8 cellular contexts compared by ENCODE assay signal in the genomic region with DNA sequence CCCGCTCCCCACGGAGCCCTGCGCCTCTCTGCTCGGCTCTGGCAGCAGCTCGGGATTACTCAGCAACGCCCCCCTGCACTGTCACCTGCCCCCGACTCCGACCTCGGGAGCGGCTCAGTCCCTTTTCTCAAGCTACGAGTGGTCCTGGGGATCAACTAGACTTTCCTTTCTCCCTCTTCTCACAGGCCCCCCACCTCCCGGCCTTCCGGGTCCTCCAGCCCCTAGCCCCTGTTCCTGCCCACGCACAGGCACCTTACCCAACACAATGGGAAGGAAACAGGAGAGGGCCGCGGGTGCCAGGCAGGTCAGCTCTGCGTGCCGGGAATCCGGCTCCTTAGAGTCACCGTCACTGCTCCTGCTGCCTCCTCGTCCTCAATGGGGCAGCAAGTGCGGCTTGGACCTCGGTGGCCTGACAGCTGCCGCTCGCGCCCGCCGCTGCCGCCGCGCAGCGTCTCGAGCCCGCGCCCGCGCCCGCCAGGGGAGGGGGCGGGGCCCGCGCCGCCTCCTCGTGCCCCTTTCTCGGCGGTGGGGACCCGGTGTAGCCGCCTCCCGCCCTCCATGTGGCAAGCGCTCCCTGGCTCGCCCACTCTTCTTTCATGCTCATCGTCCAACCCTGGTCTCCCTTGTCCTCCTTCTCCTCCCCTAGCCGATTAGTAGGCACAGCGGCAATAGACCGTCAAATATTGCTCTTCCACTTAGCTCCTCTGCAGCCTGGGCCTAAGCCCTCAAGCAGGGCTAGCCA. TPM values are rescaled to one million over a fixed set of nuclear protein-coding genes. Genes with fewer than 3 reads are reported as not detected.
A peak's percentile ranks its signal among the peaks of the same experiment; 100 is the strongest.
DNase-seq lines count a peak whose midpoint lies in the region; ATAC-seq and TF ChIP-seq lines count a peak whose summit lies in the region.

A gene with protein sequence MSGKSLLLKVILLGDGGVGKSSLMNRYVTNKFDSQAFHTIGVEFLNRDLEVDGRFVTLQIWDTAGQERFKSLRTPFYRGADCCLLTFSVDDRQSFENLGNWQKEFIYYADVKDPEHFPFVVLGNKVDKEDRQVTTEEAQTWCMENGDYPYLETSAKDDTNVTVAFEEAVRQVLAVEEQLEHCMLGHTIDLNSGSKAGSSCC (minus strand): TSS at position 455 of the 742 bp plus-strand sequence. CDS start 6,473 bp downstream, outside the sequence.

- peak within 1 kb of the TSS; percentile 64 for H3K27ac Mint-ChIP-seq in stimulated activated memory B cell treated with anti-CD40 and anti-IgM and Interleukin-4, amounts not matched to agents 10 μg/mL and 1 μg/mL and 100 μg/mL, for 72 hours

- no peaks in the 10 kb centered on the region for H3K36me3 ChIP-seq in mucosa of descending colon (ENCODE audit: low read depth)

- no peaks in the 10 kb centered on the region for H3K4me1 ChIP-seq in mucosa of descending colon (ENCODE audit: low read depth)

- TF ChIP-seq CTCF in epithelial cell of esophagus (IDR thresholded peaks at IDR 0.05; ENCODE audit: insufficient read depth, low read depth, low read length, missing control alignments) (no peak), mucosa of descending colon (IDR thresholded peaks at IDR 0.05) (no peak)

- H3K9me3 ChIP-seq in mucosa of descending colon = no peaks in the 10 kb centered on the region

- no peaks in the 10 kb centered on the region for H3K27me3 Mint-ChIP-seq in stimulated activated memory B cell treated with anti-CD40 and anti-IgM and Interleukin-4, amounts not matched to agents 10 μg/mL and 1 μg/mL and 100 μg/mL, for 72 hours

- peak; percentile 19 to 45 for DNase-seq in NCI-H187 (lab: John Stamatoyannopoulos, UW)
- DNase-seq in NCI-H187 treated with DMSO at 0.1 percent for 48 hours (lab: John Stamatoyannopoulos, UW) = no peak
- DNase-seq in NCI-H2171 (lab: John Stamatoyannopoulos, UW) = peak; percentile 19
- peak; percentile 47 for DNase-seq in activated T-cell treated with anti-CD3 and anti-CD28 coated beads for 24 hours (ENCODE audit: low read depth)
- DNase-seq in epithelial cell of esophagus (ENCODE audit: low read depth) = no peak
- peak; percentile 10 to 72 (median 69) for DNase-seq in mucosa of descending colon

- H3K36me3 Mint-ChIP-seq in stimulated activated memory B cell treated with anti-CD40 and anti-IgM and Interleukin-4, amounts not matched to agents 10 μg/mL and 1 μg/mL and 100 μg/mL, for 72 hours = no peaks in the 10 kb centered on the region

- H3K4me3 Mint-ChIP-seq in stimulated activated memory B cell treated with anti-CD40 and anti-IgM and Interleukin-4, amounts not matched to agents 10 μg/mL and 1 μg/mL and 100 μg/mL, for 72 hours = peak within 1 kb of the TSS; percentile 91

- ATAC-seq in HG02943 (IDR thresholded peaks at IDR 0.05; ENCODE audit: low read depth, unreplicated experiment) = peak; percentile 78
- peak; percentile 91 for ATAC-seq in mucosa of descending colon
- peak; percentile 94 for ATAC-seq in stimulated activated memory B cell treated with anti-CD40 and anti-IgM and Interleukin-4, amounts not matched to agents 10 μg/mL and 1 μg/mL and 100 μg/mL, for 72 hours

- H3K4me3 ChIP-seq in epithelial cell of esophagus (ENCODE audit: low read length) (peak within 1 kb of the TSS; percentile 48), mucosa of descending colon (no peak within 1 kb of the TSS)

- H3K9me3 Mint-ChIP-seq in stimulated activated memory B cell treated with anti-CD40 and anti-IgM and Interleukin-4, amounts not matched to agents 10 μg/mL and 1 μg/mL and 100 μg/mL, for 72 hours = no peaks in the 10 kb centered on the region

- intact Hi-C loops in mucosa of descending colon (cut with DNase I, micrococcal nuclease) = no loop called here

- no peaks in the 10 kb centered on the region for H3K4me1 Mint-ChIP-seq in stimulated activated memory B cell treated with anti-CD40 and anti-IgM and Interleukin-4, amounts not matched to agents 10 μg/mL and 1 μg/mL and 100 μg/mL, for 72 hours

RNA-seq across cellular contexts. Expression of the gene that starts here (rescaled TPM):
- 1 to 10 TPM in 1 of 3 donors, under 1 TPM in 2; 0.69 to 8.0 (median 0.82) TPM for total RNA-seq in mucosa of descending colon

Comparison
In these comparisons a context has a peak if more than half of its experiments do, and no peak if none do; other contexts are left out.
1. DNase-seq: peak in NCI-H187 (2 of 2), NCI-H2171 (single experiment), activated T-cell treated with anti-CD3 and anti-CD28 coated beads for 24 hours (single experiment) and mucosa of descending colon (3 of 3); none in NCI-H187 treated with DMSO at 0.1 percent for 48 hours (single experiment) and epithelial cell of esophagus (single experiment).
2. Peak in every context shown above with its lines, with median percentiles within 50 percentile points of each other: ATAC-seq.